In genomic region chr20:62995481-62995880, GRCh38 we compare ENCODE assay signal across 19 cellular contexts. TPM values are rescaled to one million over a fixed set of nuclear protein-coding genes. Genes with fewer than 3 reads are reported as not detected.
DNase-seq lines count a peak whose midpoint lies in the region; ATAC-seq and TF ChIP-seq lines count a peak whose summit lies in the region.
"Had no signal": no experiment of that assay in that cellular context is flagged by ENCODE, and none has a peak within 500 bp of the region (broad histone marks: within the 10 kb centered on the region; RNA-seq: fewer than 3 reads in every experiment).

No MANE protein-coding gene starts in this region.

- no peak overlapping the region for H3K4me3 ChIP-seq in mammary epithelial cell (replicated peaks in 1 of 3; ENCODE audit: insufficient read depth in 1 of 3, low read depth in 2 of 3, low read length in 3 of 3)
- H3K4me3 ChIP-seq in HEK293 (ENCODE audit: low read depth, low read length), result no peak overlapping the region
- no peak overlapping the region for H3K4me3 ChIP-seq in WERI-Rb-1 (ENCODE audit: low read depth, low read length)
- H3K4me3 ChIP-seq: BLaER1, GM23338 had no signal

- in situ Hi-C loops in mammary epithelial cell (cut with MboI; ENCODE audit: low sequenced_read_pairs in 2 of 2), result no loop called here

- H3K27me3 ChIP-seq in mammary epithelial cell (ENCODE audit: insufficient read depth, low read length) (peaks cover 8% of the 10 kb centered on the region), WERI-Rb-1 (ENCODE audit: insufficient read depth, low read depth, severe bottlenecking) (no peaks in the 10 kb centered on the region)
- H3K27me3 ChIP-seq: BLaER1 had no signal

- H3K27me3 Mint-ChIP-seq in MCF 10A (ENCODE audit: insufficient read depth, unreplicated experiment), result peaks cover 97% of the 10 kb centered on the region
- peaks cover 12% of the 10 kb centered on the region for H3K27me3 Mint-ChIP-seq in glutamatergic neuron (ENCODE audit: unreplicated experiment)

- 79% methylated on average over 11 of the region's 11 CpGs for WGBS in mammary epithelial cell (ENCODE audit: low coverage, missing lambda C conversion rate)

- H3K4me1 ChIP-seq in mammary epithelial cell (ENCODE audit: insufficient read depth, low read length) (no peaks in the 10 kb centered on the region), HEK293 (ENCODE audit: control insufficient read depth, insufficient read depth, low read length) (no peaks in the 10 kb centered on the region)

- H3K4me1 Mint-ChIP-seq in MCF 10A (ENCODE audit: insufficient read depth, unreplicated experiment) (no peaks in the 10 kb centered on the region), glutamatergic neuron (ENCODE audit: low read depth, unreplicated experiment) (peaks cover 51% of the 10 kb centered on the region)
- H3K4me1 Mint-ChIP-seq: CD4-positive, alpha-beta memory T cell had no signal

- no peaks in the 10 kb centered on the region for H3K36me3 ChIP-seq in mammary epithelial cell (ENCODE audit: insufficient read depth, low read length)
- no peaks in the 10 kb centered on the region for H3K36me3 ChIP-seq in HEK293 (ENCODE audit: control insufficient read depth in 2 of 2, insufficient read depth in 1 of 2, low read length in 2 of 2)
- peaks cover 11% of the 10 kb centered on the region for H3K36me3 ChIP-seq in WERI-Rb-1
- H3K36me3 ChIP-seq: BLaER1 had no signal

- dilution Hi-C loops in mammary epithelial cell (cut with HindIII; ENCODE audit: low sequenced_read_pairs), result loop anchor here (5.0 kb wide), 2 partner anchors 53 to 147 kb away; no protein-coding TSS in a partner anchor

- CTCF ChIA-PET in mammary epithelial cell (lab: Charles Lee; ENCODE audit: low non-redundant PET) (no interaction called here), MCF 10A (lab: Yijun Ruan, JAX) (interaction anchor here (0.6 to 1.6 kb wide), 4 partner anchors 8 to 141 kb away, joined by 3 to 6 read pairs (median 4); no protein-coding TSS in a partner anchor), HEK293 (lab: Yijun Ruan, JAX) (interaction anchor here (0.6 to 1.9 kb wide), 4 partner anchors 13 to 719 kb away, joined by 3 to 7 read pairs (median 4); no protein-coding TSS in a partner anchor)

- intact Hi-C loops in mammary epithelial cell (cut with micrococcal nuclease) (no loop called here), MCF 10A (cut with micrococcal nuclease) (no loop called here)

- H3K79me2 ChIP-seq in mammary epithelial cell (ENCODE audit: insufficient read depth, low read length), result no peaks in the 10 kb centered on the region

- no peak overlapping the region for H2AFZ ChIP-seq in mammary epithelial cell (ENCODE audit: low read depth, low read length)
- H2AFZ ChIP-seq: GM23338 had no signal

- no peak for DNase-seq in mammary epithelial cell
- DNase-seq in MCF 10A (ENCODE audit: unreplicated experiment), result no peak
- no peak for DNase-seq in WERI-Rb-1
- no peak for DNase-seq in glutamatergic neuron
- no peak for DNase-seq in activated T-cell treated with anti-CD3 and anti-CD28 coated beads, Interleukin-2, amount 50 U/mL, for 48 hours
- no peak for DNase-seq in activated naive CD4-positive, alpha-beta T cell treated with anti-CD3 and anti-CD28 coated beads, Interleukin-2, amount 50 U/mL, for 16 hours
- DNase-seq: 8988T; CD4-positive, alpha-beta memory T cell; DMS153; DMS79 treated with DMSO at 0.1 percent for 48 hours; GF-D8 had no signal

- BruUV-seq in mammary epithelial cell (replicated peaks; lab: Mats Ljungman, UMichigan), result no TSS peak
- BruUV-seq in MCF 10A (replicated peaks; lab: Mats Ljungman, UMichigan), result no TSS peak

- no peaks in the 10 kb centered on the region for H3K36me3 Mint-ChIP-seq in MCF 10A (ENCODE audit: insufficient read depth, unreplicated experiment)
- H3K36me3 Mint-ChIP-seq in glutamatergic neuron (ENCODE audit: unreplicated experiment), result peaks cover 4% of the 10 kb centered on the region
- H3K36me3 Mint-ChIP-seq: CD14-positive monocyte; CD4-positive, alpha-beta memory T cell had no signal

- H3K9ac ChIP-seq in mammary epithelial cell (ENCODE audit: insufficient read depth, low read length), result peak overlapping the region; percentile 0
- H3K9ac ChIP-seq: BLaER1 had no signal

- H3K27ac ChIP-seq in mammary epithelial cell (ENCODE audit: insufficient read depth, low read depth, low read length) (no peak overlapping the region), HEK293 (ENCODE audit: extremely low read depth, low read depth, low read length) (no peak overlapping the region), WERI-Rb-1 (peak overlapping the region; percentile 91)
- H3K27ac ChIP-seq: BLaER1 had no signal

- no peak overlapping the region for H3K4me3 Mint-ChIP-seq in MCF 10A (ENCODE audit: unreplicated experiment)
- no peak overlapping the region for H3K4me3 Mint-ChIP-seq in glutamatergic neuron (ENCODE audit: unreplicated experiment)
- H3K4me3 Mint-ChIP-seq: CD4-positive, alpha-beta memory T cell; GM23338 had no signal

- no peak for TF ChIP-seq CTCF in mammary epithelial cell (conservative IDR thresholded peaks at IDR 0.05 in 1 of 2, IDR thresholded peaks at IDR 0.05 in 1 of 2; ENCODE audit: extremely low read depth in 1 of 2, insufficient read depth in 1 of 2, low read depth in 1 of 2, low read length in 2 of 2)
- TF ChIP-seq CTCF in MCF 10A (IDR thresholded peaks at IDR 0.05; ENCODE audit: unreplicated experiment), result no peak
- no peak for TF ChIP-seq CTCF in HEK293 (tag by site-specific recombination; IDR thresholded peaks at IDR 0.05)
- no peak for TF ChIP-seq CTCF in WERI-Rb-1 (IDR thresholded peaks at IDR 0.05; ENCODE audit: low read depth, low read length)
- no peak for TF ChIP-seq CTCF in glutamatergic neuron (IDR thresholded peaks at IDR 0.05; ENCODE audit: partially characterized antibody, unreplicated experiment)

- POLR2A ChIA-PET in MCF 10A (lab: Yijun Ruan, JAX) (no interaction called here), HEK293 (lab: Yijun Ruan, JAX) (no interaction called here)

- H3K27ac Mint-ChIP-seq in MCF 10A (ENCODE audit: low read depth, unreplicated experiment) (no peak overlapping the region), glutamatergic neuron (ENCODE audit: unreplicated experiment) (peak overlapping the region; percentile 75)
- H3K27ac Mint-ChIP-seq: CD4-positive, alpha-beta memory T cell; GM23338 had no signal

- H3K9me3 Mint-ChIP-seq in MCF 10A (ENCODE audit: unreplicated experiment) (no peaks in the 10 kb centered on the region), glutamatergic neuron (ENCODE audit: unreplicated experiment) (peaks cover 16% of the 10 kb centered on the region)
- H3K9me3 Mint-ChIP-seq: CD4-positive, alpha-beta memory T cell; GM23338 had no signal

- no peaks in the 10 kb centered on the region for H3K9me3 ChIP-seq in mammary epithelial cell (replicated peaks; ENCODE audit: insufficient read depth, low read length)
- no peaks in the 10 kb centered on the region for H3K9me3 ChIP-seq in HEK293 (ENCODE audit: control insufficient read depth, insufficient read depth, low read depth, low read length)
- H3K9me3 ChIP-seq in WERI-Rb-1 (ENCODE audit: severe bottlenecking), result peaks cover 3% of the 10 kb centered on the region
- H3K9me3 ChIP-seq: BLaER1 had no signal

- no peak overlapping the region for H3K4me2 ChIP-seq in mammary epithelial cell (ENCODE audit: insufficient read depth, low read depth, low read length)
- H3K4me2 ChIP-seq: BLaER1, GM23338 had no signal

- no peaks in the 10 kb centered on the region for H4K20me1 ChIP-seq in mammary epithelial cell (ENCODE audit: insufficient read depth, low read length)
- H4K20me1 ChIP-seq: BLaER1 had no signal

- ATAC-seq in HG03571 (IDR thresholded peaks at IDR 0.05; ENCODE audit: unreplicated experiment), result no peak
- ATAC-seq: HCT116 had no signal

TF ChIP-seq in HEK293, 187 proteins besides CTCF, POLR2A, EP300 and RAD21:
- TF ChIP-seq KLF7 (tag by site-specific recombination; IDR thresholded peaks at IDR 0.05; ENCODE audit: borderline replicate concordance), result no peak
- TF ChIP-seq GLIS1 (tag by site-specific recombination; IDR thresholded peaks at IDR 0.05), result peak; percentile 52

RNA-seq across cellular contexts. Expression of gene BHLHE23, which starts 11.3 kb away (rescaled TPM):
- total RNA-seq in mammary epithelial cell (not detected), MCF 10A (2022) (not detected in 2 replicates), glutamatergic neuron (ENCODE audit: unreplicated experiment) (23.9 TPM)
- polyA plus RNA-seq in mammary epithelial cell, result not detected
- polyA minus RNA-seq in mammary epithelial cell, result not detected
- total RNA-seq: A673; CD4-positive, alpha-beta memory T cell had no signal
- polyA plus RNA-seq: AG04450; CD14-positive monocyte; CD4-positive, alpha-beta memory T cell had no signal

RNA-seq across cellular contexts. Expression of gene SLC17A9, which starts 43.0 kb away (rescaled TPM):
- total RNA-seq in mammary epithelial cell (under 1 TPM; 0.33 to 0.67 TPM), MCF 10A (2022) (0.07 TPM in 1 of 2 replicates, not detected in the other), glutamatergic neuron (ENCODE audit: unreplicated experiment) (1.8 TPM)
- 0.09 TPM for polyA plus RNA-seq in mammary epithelial cell
- not detected for polyA minus RNA-seq in mammary epithelial cell

RNA-seq across cellular contexts. Expression of gene GID8, which starts 57.5 kb away (rescaled TPM):
- total RNA-seq in mammary epithelial cell (10 to 100 TPM; 34.5 to 43.2 TPM), MCF 10A (2022) (31.6 and 36.4 TPM in 2 replicates), glutamatergic neuron (ENCODE audit: unreplicated experiment) (57.8 TPM)
- polyA plus RNA-seq in mammary epithelial cell, result 29.7 TPM
- 47.5 TPM for polyA minus RNA-seq in mammary epithelial cell

Comparison
In these comparisons a context has a peak if more than half of its experiments do, and no peak if none do; other contexts are left out.
1. RNA of gene BHLHE23, which starts 11.3 kb away (total RNA-seq): 23.9 TPM in glutamatergic neuron (single experiment); not detected in mammary epithelial cell and not detected in MCF 10A; every median in the first group is over 10 times any median in the second.